ENCODE assay signal across 8 cellular contexts in genomic region chr10:22339761-22340361, GRCh38. TPM values are rescaled to one million over a fixed set of nuclear protein-coding genes. Genes with fewer than 3 reads are reported as not detected.
DNase-seq lines count a peak whose midpoint lies in the region; ATAC-seq and TF ChIP-seq lines count a peak whose summit lies in the region.

No MANE protein-coding gene starts in this region.

- intact Hi-C loops in esophagus squamous epithelium (cut with DNase I) (no loop called here), psoas muscle (cut with DNase I) (loop anchor here (1.0 to 10.0 kb wide), 4 partner anchors 21 to 245 kb away; no protein-coding TSS in a partner anchor)

- H3K4me3 ChIP-seq in SJSA1 (peak overlapping the region; percentile 90), esophagus squamous epithelium (peak overlapping the region; percentile 66 to 97 (median 89)), psoas muscle (peak overlapping the region; percentile 94)

- peaks cover 5% of the 10 kb centered on the region; the same call in 1 of the 2 replicates for H3K36me3 ChIP-seq in SJSA1
- H3K36me3 ChIP-seq in esophagus squamous epithelium, result no peaks in the 10 kb centered on the region
- no peaks in the 10 kb centered on the region for H3K36me3 ChIP-seq in psoas muscle (ENCODE audit: insufficient read depth in 1 of 2, low read depth in 1 of 2)

- in situ Hi-C loops in G401 (cut with HindIII; ENCODE audit: low sequenced_read_pairs), result no loop called here

- H3K4me1 ChIP-seq in SJSA1 (replicated peaks) (peaks cover 17% of the 10 kb centered on the region), esophagus squamous epithelium (peaks cover 23 to 44% (median 32%) of the 10 kb centered on the region in 3 donors), psoas muscle (peaks cover 36% of the 10 kb centered on the region)

- peaks cover 83% of the 10 kb centered on the region for H3K27me3 ChIP-seq in SJSA1 (replicated peaks)
- peaks cover 37 to 98% (median 78%) of the 10 kb centered on the region in 4 donors for H3K27me3 ChIP-seq in esophagus squamous epithelium
- H3K27me3 ChIP-seq in psoas muscle (ENCODE audit: insufficient read depth in 3 of 3, low read length in 2 of 3), result peaks cover 5 to 89% (median 28%) of the 10 kb centered on the region in 3 donors

- 0 to 1% methylated on average over 15 of the region's 15 CpGs for WGBS in esophagus squamous epithelium, 2 donors
- 0 to 1% (median 1%) methylated on average over 15 of the region's 15 CpGs for WGBS in psoas muscle, 3 donors

- no peak for TF ChIP-seq POLR2A in esophagus squamous epithelium (IDR thresholded peaks at IDR 0.05)

- TF ChIP-seq CTCF in esophagus squamous epithelium (IDR thresholded peaks at IDR 0.05), result no peak
- TF ChIP-seq CTCF in psoas muscle (IDR thresholded peaks at IDR 0.05), result no peak

- H3K27ac ChIP-seq in SJSA1 (no peak overlapping the region), esophagus squamous epithelium (peak overlapping the region; percentile 86 to 95 (median 90)), psoas muscle (peak overlapping the region; percentile 99)

- peaks cover 10% of the 10 kb centered on the region for H3K9me3 ChIP-seq in SJSA1 (replicated peaks)
- no peaks in the 10 kb centered on the region for H3K9me3 ChIP-seq in esophagus squamous epithelium
- no peaks in the 10 kb centered on the region for H3K9me3 ChIP-seq in psoas muscle

- DNase-seq in NCI-H1436 treated with DMSO at 0.1 percent for 48 hours (lab: John Stamatoyannopoulos, UW) (peak; percentile 51), NCI-H1436 (lab: John Stamatoyannopoulos, UW) (no peak), SJSA1 (ENCODE audit: low read depth in 1 of 2, low spot score in 2 of 2) (no peak), esophagus squamous epithelium (lab: John Stamatoyannopoulos, UW) (no peak), psoas muscle (no peak), G401 (ENCODE audit: low spot score) (no peak), occipital lobe (lab: John Stamatoyannopoulos, UW) (no peak)

- ATAC-seq in psoas muscle (no peak), HG03457 (IDR thresholded peaks at IDR 0.05; ENCODE audit: unreplicated experiment) (no peak)

RNA-seq across cellular contexts. Expression of gene SPAG6, which starts 5.4 kb away (rescaled TPM):
- not detected in 2 replicates for total RNA-seq in SJSA1 (2014; rRNA removed; shearing (Covaris generic))
- under 1 TPM in 1 of 4 donors, not detected in 3; 0.19 TPM for total RNA-seq in esophagus squamous epithelium
- under 1 TPM in 1 of 4 donors, not detected in 3; 0.15 TPM for total RNA-seq in psoas muscle
- polyA plus RNA-seq in psoas muscle, result not detected
- total RNA-seq in G401 (2014; rRNA removed; shearing (Covaris generic)), result 52.9 and 57.2 TPM in 2 replicates
- total RNA-seq in occipital lobe, result 1.2 TPM

RNA-seq across cellular contexts. Expression of gene BMI1, which starts 19.0 kb away (rescaled TPM):
- total RNA-seq in SJSA1 (2014; rRNA removed; shearing (Covaris generic)), result 73.9 and 83.3 TPM in 2 replicates
- total RNA-seq in esophagus squamous epithelium, result 10 to 100 TPM in 3 of 4 donors, 1 to 10 TPM in 1; 9.6 to 44.4 (median 21.4) TPM
- total RNA-seq in psoas muscle, result 10 to 100 TPM; 32.7 to 57.4 (median 43.6) TPM
- polyA plus RNA-seq in psoas muscle, result 10 to 100 TPM; 21.4 to 57.6 (median 28.3) TPM
- 305 and 441 TPM in 2 replicates for total RNA-seq in G401 (2014; rRNA removed; shearing (Covaris generic))
- total RNA-seq in occipital lobe, result 138 TPM

RNA-seq across cellular contexts. Expression of gene COMMD3, which starts 23.7 kb away (rescaled TPM):
- total RNA-seq in SJSA1 (2014; rRNA removed; shearing (Covaris generic)), result 37.5 and 119 TPM in 2 replicates
- total RNA-seq in esophagus squamous epithelium (10 to 100 TPM; 14.9 to 31.4 (median 24.2) TPM), psoas muscle (10 to 100 TPM; 45.5 to 81.4 (median 64.8) TPM), occipital lobe (58.6 TPM)
- 10 to 100 TPM; 42.3 to 74.0 (median 57.4) TPM for polyA plus RNA-seq in psoas muscle
- 119 and 132 TPM in 2 replicates for total RNA-seq in G401 (2014; rRNA removed; shearing (Covaris generic))

Comparison
In these comparisons a context has a peak if more than half of its experiments do, and no peak if none do; other contexts are left out.
1. RNA of gene SPAG6, which starts 5.4 kb away (total RNA-seq): 52.9 to 57.2 TPM in G401; 1.2 TPM in occipital lobe (single experiment), 0.15 TPM in psoas muscle, not detected in SJSA1 and 0.19 TPM in esophagus squamous epithelium; every median in the first group is over 10 times any median in the second.
2. Peak in every context shown above with its lines, with median percentiles within 50 percentile points of each other: H3K4me3 ChIP-seq.